In the genomic region with DNA sequence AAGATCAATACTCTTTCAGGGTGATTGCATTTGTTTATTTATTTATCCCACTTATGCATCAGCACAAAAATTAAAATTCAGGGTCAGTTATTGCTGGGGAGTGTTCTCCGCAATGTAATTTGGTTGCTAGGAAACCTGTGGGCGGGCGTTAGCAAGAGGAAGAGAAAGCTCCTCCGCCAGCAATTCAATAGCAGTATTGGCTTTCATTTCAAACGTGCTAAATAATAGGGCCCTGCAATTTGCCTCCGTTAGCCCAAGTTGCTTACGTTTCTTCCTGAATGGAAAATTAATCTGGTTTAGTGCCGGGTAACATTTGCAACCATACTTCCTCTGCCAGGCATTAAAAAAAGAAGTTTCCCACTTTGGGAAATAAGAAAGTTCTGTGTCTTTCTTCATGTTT, we compare ENCODE assay signal across 8 cellular contexts. TPM values are rescaled to one million over a fixed set of nuclear protein-coding genes. Genes with fewer than 3 reads are reported as not detected.
DNase-seq lines count a peak whose midpoint lies in the region; ATAC-seq and TF ChIP-seq lines count a peak whose summit lies in the region.

No MANE protein-coding gene starts in this region.

- no peak for TF ChIP-seq CTCF in gastroesophageal sphincter (IDR thresholded peaks at IDR 0.05)
- no peak for TF ChIP-seq CTCF in breast epithelium (IDR thresholded peaks at IDR 0.05)

- no peaks in the 10 kb centered on the region for H3K27me3 ChIP-seq in gastroesophageal sphincter
- H3K27me3 ChIP-seq in skeletal muscle satellite cell (ENCODE audit: control insufficient read depth, insufficient read depth, low read length), result no peaks in the 10 kb centered on the region
- no peaks in the 10 kb centered on the region for H3K27me3 ChIP-seq in breast epithelium

- H3K27ac ChIP-seq in gastroesophageal sphincter (peak overlapping the region in 1 of 4 donors; percentile 10), breast epithelium (no peak overlapping the region)

- peak overlapping the region; percentile 23 for H3K4me2 ChIP-seq in skeletal muscle satellite cell (ENCODE audit: low read length)

- TF ChIP-seq POLR2A in gastroesophageal sphincter (IDR thresholded peaks at IDR 0.05), result no peak
- no peak for TF ChIP-seq POLR2A in breast epithelium (IDR thresholded peaks at IDR 0.05)

- peak; percentile 78 for DNase-seq in NCI-H2227 (lab: John Stamatoyannopoulos, UW; ENCODE audit: unreplicated experiment)
- peak; percentile 50 to 63 for DNase-seq in activated T-cell treated with anti-CD3 and anti-CD28 coated beads, Interleukin-2, amount 50 U/mL, for 48 hours
- DNase-seq in GDM1 (lab: John Stamatoyannopoulos, UW), result no peak
- no peak for DNase-seq in breast epithelium (ENCODE audit: low spot score in 2 of 2)

- no peaks in the 10 kb centered on the region for H3K36me3 ChIP-seq in gastroesophageal sphincter
- no peaks in the 10 kb centered on the region for H3K36me3 ChIP-seq in skeletal muscle satellite cell (ENCODE audit: insufficient read depth, low read length)
- no peaks in the 10 kb centered on the region for H3K36me3 ChIP-seq in breast epithelium

- 16 to 46% methylated on average over 7 to 8 of the region's 8 CpGs for WGBS in gastroesophageal sphincter (ENCODE audit: low coverage in 1 of 2), 2 donors

- H3K9me3 ChIP-seq in gastroesophageal sphincter (no peaks in the 10 kb centered on the region), skeletal muscle satellite cell (replicated peaks; ENCODE audit: low read length) (no peaks in the 10 kb centered on the region), breast epithelium (no peaks in the 10 kb centered on the region)

- no peak overlapping the region for H3K9ac ChIP-seq in skeletal muscle satellite cell (ENCODE audit: low read depth, low read length)

- intact Hi-C loops in breast epithelium (cut with DNase I; ENCODE audit: low total_unique reads), result no loop called here

- no peak for TF ChIP-seq EP300 in gastroesophageal sphincter (IDR thresholded peaks at IDR 0.05)

- ATAC-seq in GM18508 (IDR thresholded peaks at IDR 0.05; ENCODE audit: insufficient read depth, unreplicated experiment) (peak; percentile 68), HG02840 (IDR thresholded peaks at IDR 0.05; ENCODE audit: low FRiP score, unreplicated experiment) (peak; percentile 69), gastroesophageal sphincter (peak; percentile 52)

- H3K4me3 ChIP-seq in gastroesophageal sphincter (no peak overlapping the region), skeletal muscle satellite cell (ENCODE audit: low read length) (no peak overlapping the region), breast epithelium (peak overlapping the region in 1 of 3 donors; percentile 2)

- peaks cover 0 to 6% (median 0%) of the 10 kb centered on the region in 3 donors for H3K4me1 ChIP-seq in gastroesophageal sphincter
- peaks cover 9% of the 10 kb centered on the region for H3K4me1 ChIP-seq in skeletal muscle satellite cell (ENCODE audit: control insufficient read depth, insufficient read depth, low read length)
- H3K4me1 ChIP-seq in breast epithelium, result no peaks in the 10 kb centered on the region

RNA-seq across cellular contexts. Expression of gene PLCL2, which starts 35.5 kb away (rescaled TPM):
- total RNA-seq in gastroesophageal sphincter (10 to 100 TPM in 1 of 4 donors, 1 to 10 TPM in 3; 5.1 to 12.3 (median 6.9) TPM), breast epithelium (10 to 100 TPM in 2 of 3 donors, 1 to 10 TPM in 1; 7.8 to 21.9 (median 17.0) TPM)
- total RNA-seq in skeletal muscle satellite cell (2012; rRNA removed), result 6.8 and 10.0 TPM in 2 replicates

Comparison
In these comparisons a context has a peak if more than half of its experiments do, and no peak if none do; other contexts are left out.
1. DNase-seq: peak in NCI-H2227 (single experiment) and activated T-cell treated with anti-CD3 and anti-CD28 coated beads, Interleukin-2, amount 50 U/mL, for 48 hours (2 of 2); none in GDM1 (single experiment) and breast epithelium (0 of 2).
2. Peak in every context shown above with its lines, with median percentiles within 50 percentile points of each other: ATAC-seq.